17 cellular contexts compared by ENCODE assay signal in genomic region chr3:183131186-183131585, GRCh38. TPM values are rescaled to one million over a fixed set of nuclear protein-coding genes. Genes with fewer than 3 reads are reported as not detected.
DNase-seq lines count a peak whose midpoint lies in the region; ATAC-seq and TF ChIP-seq lines count a peak whose summit lies in the region.
"Had no signal": no experiment of that assay in that cellular context is flagged by ENCODE, and none has a peak within 500 bp of the region (broad histone marks: within the 10 kb centered on the region; RNA-seq: fewer than 3 reads in every experiment).

No MANE protein-coding gene starts in this region.

- H3K4me1 ChIP-seq in SK-N-SH (ENCODE audit: control insufficient read depth in 1 of 2, insufficient read depth in 2 of 2, low read depth in 1 of 2, low read length in 1 of 2) (peaks cover 0 to 12% of the 10 kb centered on the region in 2 experiments; a peak in 1 of 4 replicates), lower lobe of right lung (peaks cover 25% of the 10 kb centered on the region)
- no peaks in the 10 kb centered on the region for H3K4me1 ChIP-seq in naive thymus-derived CD4-positive, alpha-beta T cell (ENCODE audit: control insufficient read depth in 2 of 2, insufficient read depth in 2 of 2, low read length in 2 of 2)

- in situ Hi-C loops in brain microvascular endothelial cell (cut with HindIII; ENCODE audit: low pct_ligation_motif_present, low sequenced_read_pairs): no loop called here

- H3K4me3 Mint-ChIP-seq in naive thymus-derived CD4-positive, alpha-beta T cell: no peak overlapping the region
- no peak overlapping the region for H3K4me3 Mint-ChIP-seq in type B pancreatic cell

- DNase-seq in SK-N-SH (no peak), brain microvascular endothelial cell (no peak), lower lobe of right lung (peak; percentile 57), pons (ENCODE audit: low spot score) (no peak), type B pancreatic cell (ENCODE audit: extremely low spot score, unreplicated experiment) (no peak)
- DNase-seq in naive thymus-derived CD4-positive, alpha-beta T cell: no peak
- DNase-seq: DMS79 treated with DMSO at 0.1 percent for 48 hours, NCI-H1105, NCI-H1694 treated with DMSO at 0.1 percent for 48 hours, RPMI8226, SIG-M5 had no signal

- H3K27me3 ChIP-seq in SK-N-SH (ENCODE audit: insufficient read depth) (no peaks in the 10 kb centered on the region), brain microvascular endothelial cell (replicated peaks) (no peaks in the 10 kb centered on the region), lower lobe of right lung (ENCODE audit: low read depth) (no peaks in the 10 kb centered on the region)
- H3K27me3 ChIP-seq in naive thymus-derived CD4-positive, alpha-beta T cell (ENCODE audit: control insufficient read depth in 2 of 2, insufficient read depth in 2 of 2, low read length in 2 of 2): no peaks in the 10 kb centered on the region

- H3K4me3 ChIP-seq in SK-N-SH (ENCODE audit: low read depth in 2 of 2, low read length in 1 of 2) (no peak overlapping the region), brain microvascular endothelial cell (ENCODE audit: low read depth, low read length) (no peak overlapping the region), lower lobe of right lung (no peak overlapping the region)
- H3K4me3 ChIP-seq in naive thymus-derived CD4-positive, alpha-beta T cell (ENCODE audit: low read length): no peak overlapping the region
- H3K4me3 ChIP-seq: K562 had no signal

- peaks cover 11 to 39% (median 22%) of the 10 kb centered on the region in 5 donors for H3K36me3 Mint-ChIP-seq in naive thymus-derived CD4-positive, alpha-beta T cell
- H3K36me3 Mint-ChIP-seq in type B pancreatic cell: peaks cover 4% of the 10 kb centered on the region

- TF ChIP-seq CTCF in SK-N-SH (IDR thresholded peaks at IDR 0.05) (no peak), brain microvascular endothelial cell (IDR thresholded peaks at IDR 0.05; ENCODE audit: low read depth, low read length, missing control alignments) (no peak), lower lobe of right lung (IDR thresholded peaks at IDR 0.05) (no peak), type B pancreatic cell (conservative IDR thresholded peaks at IDR 0.05) (no peak)

- H3F3A ChIP-seq in SK-N-SH (replicated peaks; ENCODE audit: insufficient read depth): no peaks in the 10 kb centered on the region

- H3K27ac Mint-ChIP-seq in naive thymus-derived CD4-positive, alpha-beta T cell: no peak overlapping the region
- no peak overlapping the region for H3K27ac Mint-ChIP-seq in type B pancreatic cell
- H3K27ac Mint-ChIP-seq: CD14-positive monocyte had no signal

- H3K9me3 Mint-ChIP-seq in naive thymus-derived CD4-positive, alpha-beta T cell: peaks cover 2 to 27% (median 11%) of the 10 kb centered on the region in 11 donors
- H3K9me3 Mint-ChIP-seq in type B pancreatic cell: no peaks in the 10 kb centered on the region

- intact Hi-C loops in lower lobe of right lung (cut with DNase I): no loop called here
- intact Hi-C loops in naive thymus-derived CD4-positive, alpha-beta T cell (cut with micrococcal nuclease): no loop called here

- CTCF ChIA-PET in SK-N-SH (lab: Yijun Ruan, JAX): interaction anchor here (1.0 to 1.7 kb wide), 2 partner anchors 8 to 48 kb away, joined by 4 to 7 read pairs; no protein-coding TSS in a partner anchor
- CTCF ChIA-PET in naive thymus-derived CD4-positive, alpha-beta T cell (lab: Charles Lee): no interaction called here

- ATAC-seq in SK-N-SH treated with all-trans-retinoic acid at 6 μM for 48 hours: no peak
- ATAC-seq in lower lobe of right lung: peak; percentile 88 to 90
- no peak for ATAC-seq in GM18870 (IDR thresholded peaks at IDR 0.05; ENCODE audit: unreplicated experiment)
- ATAC-seq in naive thymus-derived CD4-positive, alpha-beta T cell: no peak
- ATAC-seq: K562 had no signal

- H3K4me1 Mint-ChIP-seq in naive thymus-derived CD4-positive, alpha-beta T cell: peaks cover 0 to 11% (median 5%) of the 10 kb centered on the region in 7 donors
- H3K4me1 Mint-ChIP-seq in type B pancreatic cell (ENCODE audit: unreplicated experiment): no peaks in the 10 kb centered on the region

- H3K36me3 ChIP-seq in SK-N-SH (replicated peaks in 1 of 2; ENCODE audit: control insufficient read depth in 1 of 2, insufficient read depth in 2 of 2, low read length in 1 of 2) (no peaks in the 10 kb centered on the region), brain microvascular endothelial cell (replicated peaks) (no peaks in the 10 kb centered on the region), lower lobe of right lung (no peaks in the 10 kb centered on the region)
- no peaks in the 10 kb centered on the region for H3K36me3 ChIP-seq in naive thymus-derived CD4-positive, alpha-beta T cell (ENCODE audit: control insufficient read depth in 2 of 3, insufficient read depth in 3 of 3, low read length in 3 of 3)

- POLR2A ChIA-PET in SK-N-SH (lab: Yijun Ruan, JAX): no interaction called here
- POLR2A ChIA-PET in naive thymus-derived CD4-positive, alpha-beta T cell (lab: Charles Lee): no interaction called here

- H3K9me2 ChIP-seq in SK-N-SH: no peaks in the 10 kb centered on the region

- no peak for TF ChIP-seq RAD21 in SK-N-SH (IDR thresholded peaks at IDR 0.05; ENCODE audit: low read length)

- H4K20me1 ChIP-seq in SK-N-SH (ENCODE audit: insufficient read depth): no peaks in the 10 kb centered on the region

- peak overlapping the region; percentile 67; the same call in 1 of the 2 replicates for H2AFZ ChIP-seq in SK-N-SH (ENCODE audit: low read depth)

- TF ChIP-seq EP300 in SK-N-SH (IDR thresholded peaks at IDR 0.05; ENCODE audit: borderline replicate concordance in 1 of 2, low read depth in 1 of 2, low read length in 1 of 2): no peak

- WGBS in SK-N-SH (ENCODE audit: low lambda C conversion rate): 91% methylated on average over 1 of the region's 3 CpGs

- H3K9me3 ChIP-seq in SK-N-SH (peaks cover 11% of the 10 kb centered on the region; the same call in 1 of the 2 replicates), lower lobe of right lung (peaks cover 10% of the 10 kb centered on the region)
- H3K9me3 ChIP-seq in naive thymus-derived CD4-positive, alpha-beta T cell (ENCODE audit: control insufficient read depth in 2 of 3, low read length in 3 of 3): no peaks in the 10 kb centered on the region

- H3K27ac ChIP-seq in SK-N-SH (ENCODE audit: low read depth in 2 of 2, low read length in 1 of 2) (peak overlapping the region in 1 of 2 experiments; percentile 62; a peak in 2 of 4 replicates), brain microvascular endothelial cell (peak overlapping the region; percentile 38), lower lobe of right lung (no peak overlapping the region)
- H3K27ac ChIP-seq in naive thymus-derived CD4-positive, alpha-beta T cell (ENCODE audit: low read depth, low read length): no peak overlapping the region
- H3K27ac ChIP-seq: 22Rv1 had no signal

- H3K27me3 Mint-ChIP-seq in naive thymus-derived CD4-positive, alpha-beta T cell: peaks cover 0 to 3% (median 0%) of the 10 kb centered on the region in 5 donors
- peaks cover 6% of the 10 kb centered on the region for H3K27me3 Mint-ChIP-seq in type B pancreatic cell

- H3K4me2 ChIP-seq in SK-N-SH: peak overlapping the region; percentile 47

- H3K9ac ChIP-seq in SK-N-SH: peak overlapping the region; percentile 44; the same call in 1 of the 2 replicates

- no peaks in the 10 kb centered on the region for H3K79me2 ChIP-seq in SK-N-SH (ENCODE audit: insufficient read depth)

TF ChIP-seq in SK-N-SH, 30 proteins besides CTCF, POLR2A, EP300 and RAD21:
- TF ChIP-seq CHD2 (IDR thresholded peaks at IDR 0.05; ENCODE audit: low read length, partially characterized antibody) (no peak), TAF1 (IDR thresholded peaks at IDR 0.05; ENCODE audit: borderline replicate concordance, low read depth, low read length) (no peak)

TF ChIP-seq in SK-N-SH treated with all-trans-retinoic acid at 6 μM for 48 hours, 23 proteins besides CTCF, POLR2A, EP300 and RAD21:
- TF ChIP-seq, protein P1, sequence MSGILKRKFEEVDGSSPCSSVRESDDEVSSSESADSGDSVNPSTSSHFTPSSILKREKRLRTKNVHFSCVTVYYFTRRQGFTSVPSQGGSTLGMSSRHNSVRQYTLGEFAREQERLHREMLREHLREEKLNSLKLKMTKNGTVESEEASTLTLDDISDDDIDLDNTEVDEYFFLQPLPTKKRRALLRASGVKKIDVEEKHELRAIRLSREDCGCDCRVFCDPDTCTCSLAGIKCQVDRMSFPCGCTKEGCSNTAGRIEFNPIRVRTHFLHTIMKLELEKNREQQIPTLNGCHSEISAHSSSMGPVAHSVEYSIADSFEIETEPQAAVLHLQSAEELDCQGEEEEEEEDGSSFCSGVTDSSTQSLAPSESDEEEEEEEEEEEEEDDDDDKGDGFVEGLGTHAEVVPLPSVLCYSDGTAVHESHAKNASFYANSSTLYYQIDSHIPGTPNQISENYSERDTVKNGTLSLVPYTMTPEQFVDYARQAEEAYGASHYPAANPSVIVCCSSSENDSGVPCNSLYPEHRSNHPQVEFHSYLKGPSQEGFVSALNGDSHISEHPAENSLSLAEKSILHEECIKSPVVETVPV (CRISPR knock-in tag; IDR thresholded peaks at IDR 0.05): no peak
- no peak for TF ChIP-seq ZFP3 (CRISPR knock-in tag; IDR thresholded peaks at IDR 0.05)
- TF ChIP-seq CREB5 (CRISPR knock-in tag; IDR thresholded peaks at IDR 0.05; ENCODE audit: low read depth): no peak

RNA-seq across cellular contexts. Expression of gene LAMP3, which starts 31.3 kb away (rescaled TPM):
- polyA plus RNA-seq in SK-N-SH (2012; rRNA removed): 0.06 and 0.21 TPM in 2 replicates
- polyA plus RNA-seq in SK-N-SH (2012; cell fraction: cytosol; rRNA removed): 0.06 and 0.14 TPM in 2 replicates
- polyA plus RNA-seq in SK-N-SH (2012; cell fraction: nucleus; rRNA removed): 0.01 and 0.07 TPM in 2 replicates
- total RNA-seq in lower lobe of right lung (285 TPM), type B pancreatic cell (ENCODE audit: low replicate concordance) (6.9 and 22.1 TPM in 2 replicates)
- 1 to 10 TPM; 1.1 to 8.6 (median 1.5) TPM for total RNA-seq in naive thymus-derived CD4-positive, alpha-beta T cell
- polyA plus RNA-seq in naive thymus-derived CD4-positive, alpha-beta T cell: 1 to 10 TPM; 2.6 to 4.0 TPM
- total RNA-seq: G401 had no signal
- polyA plus RNA-seq: CD14-positive monocyte had no signal

RNA-seq across cellular contexts. Expression of gene MCCC1, which starts 31.9 kb away (rescaled TPM):
- polyA plus RNA-seq in SK-N-SH (2012; rRNA removed): 15.4 and 19.4 TPM in 2 replicates
- polyA plus RNA-seq in SK-N-SH (2012; cell fraction: cytosol; rRNA removed): 17.6 and 18.1 TPM in 2 replicates
- 12.9 and 19.6 TPM in 2 replicates for polyA plus RNA-seq in SK-N-SH (2012; cell fraction: nucleus; rRNA removed)
- 49.9 TPM for total RNA-seq in lower lobe of right lung
- total RNA-seq in naive thymus-derived CD4-positive, alpha-beta T cell: 10 to 100 TPM; 17.7 to 37.5 (median 31.8) TPM
- polyA plus RNA-seq in naive thymus-derived CD4-positive, alpha-beta T cell: 10 to 100 TPM; 26.4 to 31.8 TPM
- 40.9 and 58.1 TPM in 2 replicates for total RNA-seq in type B pancreatic cell (ENCODE audit: low replicate concordance)

Comparison
In these comparisons a context has a peak if more than half of its experiments do, and no peak if none do; other contexts are left out.
1. ATAC-seq: peak in lower lobe of right lung (2 of 2); none in SK-N-SH treated with all-trans-retinoic acid at 6 μM for 48 hours (single experiment), GM18870 (single experiment) and naive thymus-derived CD4-positive, alpha-beta T cell (single experiment).
2. RNA of gene LAMP3, which starts 31.3 kb away (total RNA-seq): 285 TPM in lower lobe of right lung (single experiment); 6.9 to 22.1 TPM in type B pancreatic cell and 1.1 to 8.6 TPM in naive thymus-derived CD4-positive, alpha-beta T cell; every median in the first group is over 10 times any median in the second.